Comparison of ENCODE assay signal across 29 cellular contexts in the genomic region with DNA sequence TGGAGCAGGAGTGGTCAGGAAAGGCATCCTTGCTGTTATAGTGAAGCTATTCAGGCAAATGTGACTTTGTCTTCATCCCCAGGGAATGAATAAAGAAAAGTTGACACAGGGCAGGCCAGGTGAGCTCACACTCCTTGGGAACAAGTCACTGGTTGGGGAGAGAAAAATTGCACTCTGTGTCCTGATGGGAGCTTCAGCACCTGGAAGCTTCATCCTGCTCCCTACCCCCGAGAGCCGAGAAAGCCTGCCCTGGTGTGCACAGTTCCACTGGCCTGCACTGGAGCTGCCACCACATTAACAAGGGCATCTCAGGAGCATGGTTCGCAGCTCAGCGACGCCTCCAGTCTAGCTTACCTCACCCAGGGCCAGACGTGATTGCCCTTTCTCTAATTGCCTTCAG.
"Had no signal": no experiment of that assay in that cellular context is flagged by ENCODE, and none has a peak within 500 bp of the region (broad histone marks: within the 10 kb centered on the region; RNA-seq: fewer than 3 reads in every experiment).

No MANE protein-coding gene starts in this region.

- H3K4me1 Mint-ChIP-seq: neural crest cell; stimulated activated naive CD8-positive, alpha-beta T cell treated with anti-CD3 and anti-CD28 coated beads, Interleukin-15, amount 100 ng/mL, for 72 hours had no signal

- H3K4me3 ChIP-seq: ovary, psoas muscle, right lobe of liver, sigmoid colon, suprapubic skin, testis, tibial artery, transverse colon, vagina had no signal

- H3K27ac ChIP-seq: ovary, parathyroid adenoma, psoas muscle, right lobe of liver, sigmoid colon, suprapubic skin, testis, tibial artery, vagina had no signal

- H3K4me3 Mint-ChIP-seq: naive thymus-derived CD8-positive, alpha-beta T cell; natural killer cell treated with Interleukin-12 subunit alpha and Interleukin-12 subunit beta and Interleukin-15 and Interleukin-18, amount 100 ng/mL, for 72 hours; nephron progenitor cell; neural crest cell; stimulated activated memory B cell treated with anti-CD40 and anti-IgM and Interleukin-4, amounts not matched to agents 10 μg/mL and 1 μg/mL and 100 μg/mL, for 72 hours; stimulated activated naive CD8-positive, alpha-beta T cell treated with anti-CD3 and anti-CD28 coated beads, Interleukin-15, amount 100 ng/mL, for 72 hours; type B pancreatic cell had no signal

- ATAC-seq: naive thymus-derived CD8-positive, alpha-beta T cell; psoas muscle; right cardiac atrium; stimulated activated memory B cell treated with anti-CD40 and anti-IgM and Interleukin-4, amounts not matched to agents 10 μg/mL and 1 μg/mL and 100 μg/mL, for 72 hours; stimulated activated naive CD8-positive, alpha-beta T cell treated with anti-CD3 and anti-CD28 coated beads, Interleukin-15, amount 100 ng/mL, for 72 hours; stimulated activated naive CD8-positive, alpha-beta T cell treated with anti-CD3 and anti-CD28 coated beads, Interleukin-15, Interleukin-2, amounts not matched to agents 100 U/mL and 50 U/mL, for 24 hours had no signal

- H3K27ac Mint-ChIP-seq: nephron progenitor cell; progenitor cell of endocrine pancreas; stimulated activated memory B cell treated with anti-CD40 and anti-IgM and Interleukin-4, amounts not matched to agents 10 μg/mL and 1 μg/mL and 100 μg/mL, for 72 hours; stimulated activated naive CD8-positive, alpha-beta T cell treated with anti-CD3 and anti-CD28 coated beads, Interleukin-15, amount 100 ng/mL, for 72 hours; type B pancreatic cell had no signal

- H3K36me3 Mint-ChIP-seq: type B pancreatic cell had no signal

- H3K27me3 Mint-ChIP-seq: naive thymus-derived CD8-positive, alpha-beta T cell; natural killer cell treated with Interleukin-12 subunit alpha and Interleukin-12 subunit beta and Interleukin-15 and Interleukin-18, amount 100 ng/mL, for 72 hours; stimulated activated memory B cell treated with anti-CD40 and anti-IgM and Interleukin-4, amounts not matched to agents 10 μg/mL and 1 μg/mL and 100 μg/mL, for 72 hours; stimulated activated naive CD8-positive, alpha-beta T cell treated with anti-CD3 and anti-CD28 coated beads, Interleukin-15, amount 100 ng/mL, for 72 hours had no signal

- H3K9me3 Mint-ChIP-seq: nephron progenitor cell had no signal

- H3K36me3 ChIP-seq: ovary, right lobe of liver, sigmoid colon, suprapubic skin, tibial artery, transverse colon, vagina had no signal

- H3K9ac ChIP-seq: parathyroid adenoma had no signal

- DNase-seq: naive thymus-derived CD8-positive, alpha-beta T cell; nephron progenitor cell; occipital lobe; ovary; posterior cingulate gyrus; psoas muscle; right cardiac atrium; right lobe of liver; sigmoid colon; small intestine; stimulated activated CD4-positive, alpha-beta T cell treated with anti-CD3 and anti-CD28 coated beads, Interleukin-1b, Interleukin-23, amount 100 ng/mL, for 48 hours; stimulated activated CD4-positive, alpha-beta T cell treated with anti-CD3 and anti-CD28 coated beads, Interleukin-4, amount 100 ng/mL, for 1 hour; stimulated activated CD4-positive, alpha-beta T cell treated with anti-CD3 and anti-CD28 coated beads, Interleukin-4, amount 100 ng/mL, for 4 hours; stimulated activated CD8-positive, alpha-beta memory T cell treated with anti-CD3 and anti-CD28 coated beads, Interleukin-4, amount 100 ng/mL, for 48 hours; stimulated activated naive CD4-positive, alpha-beta T cell; stimulated activated naive CD8-positive, alpha-beta T cell treated with anti-CD3 and anti-CD28 coated beads, Interleukin-15, amount 100 ng/mL, for 72 hours; stimulated activated naive CD8-positive, alpha-beta T cell treated with anti-CD3 and anti-CD28 coated beads, Interleukin-15, Interleukin-2, amounts not matched to agents 100 U/mL and 50 U/mL, for 24 hours; substantia nigra; testis; tibial artery; transverse colon had no signal

- H3K9me3 ChIP-seq: ovary, psoas muscle, right lobe of liver, sigmoid colon, suprapubic skin, testis, tibial artery, transverse colon, vagina had no signal

- H2AFZ ChIP-seq: parathyroid adenoma had no signal

- H3K4me1 ChIP-seq: parathyroid adenoma, psoas muscle, right lobe of liver, sigmoid colon, suprapubic skin, testis, tibial artery, transverse colon, vagina had no signal

- H3K27me3 ChIP-seq: ovary, right lobe of liver, sigmoid colon, suprapubic skin, testis, transverse colon, vagina had no signal
